15 cellular contexts compared by ENCODE assay signal in genomic region chr13:65260938-65261880, GRCh38.
DNase-seq lines count a peak whose midpoint lies in the region; TF ChIP-seq lines count a peak whose summit lies in the region.
"Had no signal": no experiment of that assay in that cellular context is flagged by ENCODE, and none has a peak within 500 bp of the region (broad histone marks: within the 10 kb centered on the region; RNA-seq: fewer than 3 reads in every experiment).

No MANE protein-coding gene starts in this region.

- H3K27ac ChIP-seq in dorsolateral prefrontal cortex = peak overlapping the region in 1 of 59 donors; percentile 22
- H3K27ac ChIP-seq: GM23248, neural progenitor cell had no signal

- H3K9ac ChIP-seq in skeletal muscle satellite cell (ENCODE audit: low read depth, low read length) = peak overlapping the region; percentile 4
- H3K9ac ChIP-seq: GM23248, neural progenitor cell had no signal

- H3K4me1 ChIP-seq in skeletal muscle satellite cell (ENCODE audit: control insufficient read depth, insufficient read depth, low read length) = peaks cover 16% of the 10 kb centered on the region
- H3K4me1 ChIP-seq: neural progenitor cell had no signal

- no peaks in the 10 kb centered on the region for H3K9me3 ChIP-seq in skeletal muscle satellite cell (replicated peaks; ENCODE audit: low read length)

- DNase-seq in NCI-H82 (lab: John Stamatoyannopoulos, UW) (peak; percentile 41), NCI-H82 treated with DMSO at 0.1 percent for 48 hours (lab: John Stamatoyannopoulos, UW; ENCODE audit: unreplicated experiment) (no peak), OCI-M1 (lab: John Stamatoyannopoulos, UW) (peak; percentile 74), dorsolateral prefrontal cortex (no peak), KBM-7 (no peak), GDM1 (lab: John Stamatoyannopoulos, UW) (no peak), NCI-H146 treated with DMSO at 0.1 percent for 48 hours (lab: John Stamatoyannopoulos, UW; ENCODE audit: unreplicated experiment) (no peak)
- DNase-seq: activated CD4-positive, alpha-beta memory T cell treated with anti-CD3 and anti-CD28 coated beads, Interleukin-2, amount 10 ng/mL, durations not matched to agents 7 days and 5 days; activated gamma-delta T cell treated with Interleukin-2 at 50 U/mL for 16 hours; foreskin fibroblast; GM23248; NCI-H2107; T-helper 2 cell had no signal

- H3K4me3 ChIP-seq in dorsolateral prefrontal cortex = peak overlapping the region in 31 of 59 donors; percentile 2 to 48 (median 16)
- H3K4me3 ChIP-seq in skeletal muscle satellite cell (ENCODE audit: low read length) = no peak overlapping the region
- H3K4me3 ChIP-seq: GM23248, neural progenitor cell had no signal

- peaks cover 0 to 5% (median 0%) of the 10 kb centered on the region in 45 donors for H3K27me3 ChIP-seq in dorsolateral prefrontal cortex
- H3K27me3 ChIP-seq in skeletal muscle satellite cell (ENCODE audit: control insufficient read depth, insufficient read depth, low read length) = no peaks in the 10 kb centered on the region
- H3K27me3 ChIP-seq: neural progenitor cell had no signal

- TF ChIP-seq CTCF in dorsolateral prefrontal cortex (IDR thresholded peaks at IDR 0.05 in 54 of 56, conservative IDR thresholded peaks at IDR 0.05 in 2 of 56; ENCODE audit: low read depth in 1 of 56, partially characterized antibody in 56 of 56) = no peak

- no peaks in the 10 kb centered on the region for H3K36me3 ChIP-seq in skeletal muscle satellite cell (ENCODE audit: insufficient read depth, low read length)
- H3K36me3 ChIP-seq: neural progenitor cell had no signal

- in situ Hi-C loops in KBM-7 (cut with MboI; ENCODE audit: low pct_unique_long_range_greater_than_20kb, low sequenced_read_pairs) = no loop called here

- H3K4me2 ChIP-seq in skeletal muscle satellite cell (ENCODE audit: low read length) = peak overlapping the region; percentile 55
- H3K4me2 ChIP-seq: neural progenitor cell had no signal

- intact Hi-C loops in dorsolateral prefrontal cortex (cut with DNase I) = no loop called here

Comparison
In these comparisons a context has a peak if more than half of its experiments do, and no peak if none do; other contexts are left out.
1. DNase-seq: peak in NCI-H82 (single experiment) and OCI-M1 (single experiment); none in NCI-H82 treated with DMSO at 0.1 percent for 48 hours (single experiment), dorsolateral prefrontal cortex (0 of 10), KBM-7 (single experiment), GDM1 (single experiment) and NCI-H146 treated with DMSO at 0.1 percent for 48 hours (single experiment).